ENCODE assay signal across 8 cellular contexts in genomic region chr5:139649082-139649991, GRCh38. TPM values are rescaled to one million over a fixed set of nuclear protein-coding genes. Genes with fewer than 3 reads are reported as not detected.
DNase-seq lines count a peak whose midpoint lies in the region; ATAC-seq, FAIRE-seq and TF ChIP-seq lines count a peak whose summit lies in the region.

No MANE protein-coding gene starts in this region.

- peaks cover 31% of the 10 kb centered on the region for H3K4me1 Mint-ChIP-seq in activated naive CD4-positive, alpha-beta T cell treated with anti-CD3 and anti-CD28 coated beads for 36 hours (ENCODE audit: low read depth)
- H3K4me1 Mint-ChIP-seq in T-helper 17 cell = peaks cover 31% of the 10 kb centered on the region

- no peak for DNase-seq in activated naive CD4-positive, alpha-beta T cell treated with anti-CD3 and anti-CD28 coated beads for 36 hours
- no peak for DNase-seq in activated naive CD4-positive, alpha-beta T cell treated with Interleukin-2 at 50 U/mL for 16 hours
- DNase-seq in T-helper 17 cell (no peak), fibroblast of lung (ENCODE audit: low read depth in 2 of 2) (no peak), GM19239 (ENCODE audit: insufficient read length, low spot score) (no peak)

- H3K4me3 ChIP-seq in fibroblast of lung (replicated peaks in 1 of 4; ENCODE audit: control extremely low read depth in 1 of 4, insufficient read depth in 1 of 4, low read depth in 3 of 4, low read length in 4 of 4) = peak overlapping the region; percentile 66 to 75 (median 70)
- H3K4me3 ChIP-seq in neural cell (ENCODE audit: low read length) = peak overlapping the region; percentile 87

- H3K36me3 Mint-ChIP-seq in activated naive CD4-positive, alpha-beta T cell treated with anti-CD3 and anti-CD28 coated beads for 36 hours (ENCODE audit: low read depth) = no peaks in the 10 kb centered on the region
- H3K36me3 Mint-ChIP-seq in T-helper 17 cell (ENCODE audit: low read depth) = peaks cover 8% of the 10 kb centered on the region

- no peaks in the 10 kb centered on the region for H3K9me3 Mint-ChIP-seq in activated naive CD4-positive, alpha-beta T cell treated with anti-CD3 and anti-CD28 coated beads for 36 hours

- H3K27ac ChIP-seq in fibroblast of lung (ENCODE audit: insufficient read depth, low read length) = no peak overlapping the region
- no peak overlapping the region for H3K27ac ChIP-seq in neural cell (ENCODE audit: low read length)

- H3K9ac ChIP-seq in fibroblast of lung (ENCODE audit: insufficient read depth, low read length) (peak overlapping the region; percentile 54), neural cell (ENCODE audit: low read length) (peak overlapping the region; percentile 69)

- peak; percentile 11 for TF ChIP-seq RAD21 in neural cell (conservative IDR thresholded peaks at IDR 0.05)

- H3F3A ChIP-seq in neural cell (ENCODE audit: insufficient read depth, low read length, poor library complexity, severe bottlenecking) = no peaks in the 10 kb centered on the region

- H3K27me3 ChIP-seq in fibroblast of lung (ENCODE audit: control insufficient read depth, insufficient read depth, low read length) (peaks cover 11% of the 10 kb centered on the region), neural cell (ENCODE audit: insufficient read depth, low read depth, low read length) (peaks cover 31% of the 10 kb centered on the region)

- no peak for ATAC-seq in T-helper 17 cell
- no peak for ATAC-seq in HG03135 (IDR thresholded peaks at IDR 0.05; ENCODE audit: unreplicated experiment)
- no peak for ATAC-seq in HG03095 (IDR thresholded peaks at IDR 0.05; ENCODE audit: unreplicated experiment)

- H3K4me1 ChIP-seq in fibroblast of lung (ENCODE audit: control insufficient read depth, extremely low read depth, insufficient read depth, low read length) = peaks cover 21% of the 10 kb centered on the region

- H2AFZ ChIP-seq in fibroblast of lung (ENCODE audit: low read length) = no peak overlapping the region
- no peak overlapping the region for H2AFZ ChIP-seq in neural cell (ENCODE audit: low read depth, low read length)

- H3K27me3 Mint-ChIP-seq in activated naive CD4-positive, alpha-beta T cell treated with anti-CD3 and anti-CD28 coated beads for 36 hours (ENCODE audit: low read depth) = peaks cover 62% of the 10 kb centered on the region
- peaks cover 56% of the 10 kb centered on the region for H3K27me3 Mint-ChIP-seq in T-helper 17 cell

- no peaks in the 10 kb centered on the region for H4K20me1 ChIP-seq in fibroblast of lung (ENCODE audit: control insufficient read depth, extremely low read depth, insufficient read depth, low read length)
- H4K20me1 ChIP-seq in neural cell (ENCODE audit: insufficient read depth) = no peaks in the 10 kb centered on the region

- no peak overlapping the region for H3K27ac Mint-ChIP-seq in activated naive CD4-positive, alpha-beta T cell treated with anti-CD3 and anti-CD28 coated beads for 36 hours
- H3K27ac Mint-ChIP-seq in T-helper 17 cell = peak overlapping the region; percentile 57

- no peak for TF ChIP-seq EP300 in neural cell (conservative IDR thresholded peaks at IDR 0.05; ENCODE audit: poor library complexity, severe bottlenecking)

- H3K4me2 ChIP-seq in fibroblast of lung (ENCODE audit: extremely low read depth, insufficient read depth, low read length) = peak overlapping the region; percentile 75
- peak overlapping the region; percentile 82 for H3K4me2 ChIP-seq in neural cell (ENCODE audit: low read length)

- no peaks in the 10 kb centered on the region for H3K36me3 ChIP-seq in fibroblast of lung (ENCODE audit: control insufficient read depth, insufficient read depth, low read length)
- H3K36me3 ChIP-seq in neural cell (ENCODE audit: insufficient read depth, low read length) = no peaks in the 10 kb centered on the region

- peak overlapping the region; percentile 66 for H3K4me3 Mint-ChIP-seq in activated naive CD4-positive, alpha-beta T cell treated with anti-CD3 and anti-CD28 coated beads for 36 hours
- H3K4me3 Mint-ChIP-seq in T-helper 17 cell = peak overlapping the region; percentile 91

- intact Hi-C loops in activated naive CD4-positive, alpha-beta T cell treated with anti-CD3 and anti-CD28 coated beads for 36 hours (cut with micrococcal nuclease) = no loop called here

- H3K9me2 ChIP-seq in neural cell (ENCODE audit: insufficient read depth, low read length) = no peaks in the 10 kb centered on the region

- FAIRE-seq in GM19239 (lab: Jason Lieb, UNC) = no peak

- H3K9me3 ChIP-seq in T-helper 17 cell (ENCODE audit: control insufficient read depth, low read length, poor library complexity, severe bottlenecking) (no peaks in the 10 kb centered on the region), fibroblast of lung (ENCODE audit: control insufficient read depth, insufficient read depth, low read depth, low read length) (no peaks in the 10 kb centered on the region), neural cell (ENCODE audit: low read length) (no peaks in the 10 kb centered on the region)

- CTCF ChIA-PET in activated naive CD4-positive, alpha-beta T cell treated with anti-CD3 and anti-CD28 coated beads for 36 hours (lab: Charles Lee) = interaction anchor here (1.2 to 1.4 kb wide), 2 partner anchors 10 to 22 kb away, joined by 3 to 5 read pairs; no protein-coding TSS in a partner anchor

- H3K79me2 ChIP-seq in fibroblast of lung (ENCODE audit: control insufficient read depth, insufficient read depth, low read length) = peaks cover 20% of the 10 kb centered on the region
- peaks cover 37% of the 10 kb centered on the region for H3K79me2 ChIP-seq in neural cell (replicated peaks; ENCODE audit: insufficient read depth, low read length)

- TF ChIP-seq CTCF in fibroblast of lung (conservative IDR thresholded peaks at IDR 0.05 in 1 of 2, IDR thresholded peaks at IDR 0.05 in 1 of 2; ENCODE audit: low read depth in 1 of 2, low read length in 2 of 2) = no peak
- TF ChIP-seq CTCF in neural cell (IDR thresholded peaks at IDR 0.05; ENCODE audit: poor library complexity, severe bottlenecking) = no peak

TF ChIP-seq in neural cell, 6 proteins besides CTCF, POLR2A, EP300 and RAD21:
- TF ChIP-seq POLR2AphosphoS5 (IDR thresholded peaks at IDR 0.05) (no peak), TAF1 (IDR thresholded peaks at IDR 0.05; ENCODE audit: low read depth) (no peak), MXI1 (conservative IDR thresholded peaks at IDR 0.05; ENCODE audit: poor library complexity, severe bottlenecking) (no peak), EZH2 (IDR thresholded peaks at IDR 0.05; ENCODE audit: borderline replicate concordance, insufficient read depth, low read length, poor library complexity, severe bottlenecking) (no peak), REST (IDR thresholded peaks at IDR 0.05; ENCODE audit: borderline replicate concordance) (no peak)
TF ChIP-seq in neural cell: peak in this region for 0.

RNA-seq across cellular contexts. Expression of gene CXXC5, which starts 1.2 kb away (rescaled TPM):
- total RNA-seq in activated naive CD4-positive, alpha-beta T cell treated with anti-CD3 and anti-CD28 coated beads for 36 hours = 1 to 10 TPM; 1.2 to 1.7 TPM
- 1 to 10 TPM; 3.2 to 4.3 TPM for total RNA-seq in T-helper 17 cell
- 29.0 and 43.9 TPM in 2 replicates for total RNA-seq in fibroblast of lung
- polyA plus RNA-seq in fibroblast of lung = 15.8 and 18.6 TPM in 2 replicates
- polyA plus RNA-seq in fibroblast of lung (2012) = 17.6 and 19.7 TPM in 2 replicates
- 8.7 and 22.1 TPM in 2 replicates for polyA minus RNA-seq in fibroblast of lung (ENCODE audit: low replicate concordance)
- 24.4 and 38.0 TPM in 2 replicates for polyA plus RNA-seq in neural cell
- 37.0 and 40.1 TPM in 2 replicates for polyA minus RNA-seq in neural cell
